ENCODE assay signal across 12 cellular contexts in genomic region chr16:14528306-14528948, GRCh38.
DNase-seq lines count a peak whose midpoint lies in the region; ATAC-seq and TF ChIP-seq lines count a peak whose summit lies in the region.
"Had no signal": no experiment of that assay in that cellular context is flagged by ENCODE, and none has a peak within 500 bp of the region (broad histone marks: within the 10 kb centered on the region; RNA-seq: fewer than 3 reads in every experiment).

No MANE protein-coding gene starts in this region.

- H3K4me1 Mint-ChIP-seq in Calu3 (ENCODE audit: low read depth, unreplicated experiment), result peaks cover 27% of the 10 kb centered on the region
- no peaks in the 10 kb centered on the region for H3K4me1 Mint-ChIP-seq in activated CD8-positive, alpha-beta memory T cell treated with anti-CD3 and anti-CD28 coated beads, Interleukin-2, amount 10 ng/mL, durations not matched to agents 7 days and 5 days

- H4K20me1 ChIP-seq in hepatocyte (ENCODE audit: insufficient read depth, poor library complexity, severe bottlenecking), result no peaks in the 10 kb centered on the region

- H3K4me3 ChIP-seq in hepatocyte (no peak overlapping the region), skeletal muscle satellite cell (ENCODE audit: low read length) (peak overlapping the region; percentile 44)

- CTCF ChIA-PET in Calu3 (lab: Charles Lee) (interaction anchor here (0.6 to 1.4 kb wide), 2 partner anchors 43 to 227 kb away, joined by 5 to 6 read pairs; no protein-coding TSS in a partner anchor), RWPE1 (lab: Yijun Ruan, JAX) (interaction anchor here (0.5 to 0.8 kb wide), 4 partner anchors 117 to 243 kb away, joined by 3 to 5 read pairs (median 3); no protein-coding TSS in a partner anchor)
- CTCF ChIA-PET in activated CD8-positive, alpha-beta memory T cell treated with anti-CD3 and anti-CD28 coated beads, Interleukin-2, amount 10 ng/mL, durations not matched to agents 7 days and 5 days (lab: Charles Lee), result interaction anchor here (0.6 to 1.8 kb wide), 2 partner anchors 58 to 278 kb away, joined by 3 to 6 read pairs; no protein-coding TSS in a partner anchor

- H3K4me1 ChIP-seq in hepatocyte (ENCODE audit: insufficient read depth) (peaks cover 4% of the 10 kb centered on the region), skeletal muscle satellite cell (ENCODE audit: control insufficient read depth, insufficient read depth, low read length) (peaks cover 26% of the 10 kb centered on the region)

- H3K4me2 ChIP-seq in hepatocyte (peak overlapping the region; percentile 73), skeletal muscle satellite cell (ENCODE audit: low read length) (peak overlapping the region; percentile 85)

- H3K79me2 ChIP-seq in hepatocyte, result no peaks in the 10 kb centered on the region

- 78% methylated on average over 7 of the region's 7 CpGs for WGBS in hepatocyte (ENCODE audit: low lambda C conversion rate, missing lambda C conversion rate)

- peaks cover 4% of the 10 kb centered on the region for H3K36me3 Mint-ChIP-seq in Calu3 (ENCODE audit: insufficient read depth, unreplicated experiment)
- H3K36me3 Mint-ChIP-seq in activated CD8-positive, alpha-beta memory T cell treated with anti-CD3 and anti-CD28 coated beads, Interleukin-2, amount 10 ng/mL, durations not matched to agents 7 days and 5 days, result peaks cover under 1% of the 10 kb centered on the region

- no peaks in the 10 kb centered on the region for H3K9me2 ChIP-seq in hepatocyte (replicated peaks; ENCODE audit: insufficient read depth)

- H3K27me3 ChIP-seq in hepatocyte (no peaks in the 10 kb centered on the region), skeletal muscle satellite cell (ENCODE audit: control insufficient read depth, insufficient read depth, low read length) (no peaks in the 10 kb centered on the region)

- H3K9ac ChIP-seq in skeletal muscle satellite cell (ENCODE audit: low read depth, low read length), result peak overlapping the region; percentile 35

- no peak for TF ChIP-seq CTCF in Calu3 (IDR thresholded peaks at IDR 0.05; ENCODE audit: unreplicated experiment)
- no peak for TF ChIP-seq CTCF in RWPE1 (conservative IDR thresholded peaks at IDR 0.05; ENCODE audit: low read depth)
- no peak for TF ChIP-seq CTCF in hepatocyte (IDR thresholded peaks at IDR 0.05; ENCODE audit: poor library complexity)

- H3K4me3 Mint-ChIP-seq in Calu3 (ENCODE audit: low read depth, unreplicated experiment), result peak overlapping the region; percentile 27
- H3K4me3 Mint-ChIP-seq in activated CD8-positive, alpha-beta memory T cell treated with anti-CD3 and anti-CD28 coated beads, Interleukin-2, amount 10 ng/mL, durations not matched to agents 7 days and 5 days, result no peak overlapping the region
- H3K4me3 Mint-ChIP-seq: CD8-positive, alpha-beta T cell; naive thymus-derived CD8-positive, alpha-beta T cell had no signal

- DNase-seq in Calu3 (no peak), RWPE1 (ENCODE audit: low spot score) (no peak), hepatocyte (ENCODE audit: low spot score) (no peak), nucleus accumbens (lab: John Stamatoyannopoulos, UW) (no peak), AG08396 (ENCODE audit: low spot score) (no peak)
- no peak for DNase-seq in stimulated activated CD4-positive, alpha-beta T cell treated with anti-CD3 and anti-CD28 coated beads, Interleukin-12 subunit alpha, Interleukin-12 subunit beta, amount 100 ng/mL, for 4 hours
- DNase-seq in activated CD8-positive, alpha-beta memory T cell treated with anti-CD3 and anti-CD28 coated beads, Interleukin-2, amount 10 ng/mL, durations not matched to agents 7 days and 5 days, result no peak
- DNase-seq: activated gamma-delta T cell, T-helper 9 cell had no signal

- no TSS peak for BruUV-seq in Calu3 (replicated peaks; lab: Mats Ljungman, UMichigan)

- H3K36me3 ChIP-seq in hepatocyte (replicated peaks; ENCODE audit: insufficient read depth, low read depth) (no peaks in the 10 kb centered on the region), skeletal muscle satellite cell (ENCODE audit: insufficient read depth, low read length) (no peaks in the 10 kb centered on the region)

- H3K9me3 Mint-ChIP-seq in Calu3 (ENCODE audit: low read depth, unreplicated experiment), result no peaks in the 10 kb centered on the region
- no peaks in the 10 kb centered on the region for H3K9me3 Mint-ChIP-seq in activated CD8-positive, alpha-beta memory T cell treated with anti-CD3 and anti-CD28 coated beads, Interleukin-2, amount 10 ng/mL, durations not matched to agents 7 days and 5 days (ENCODE audit: low read depth)
- H3K9me3 Mint-ChIP-seq: CD8-positive, alpha-beta T cell had no signal

- H3K9me3 ChIP-seq in hepatocyte (ENCODE audit: low read depth) (no peaks in the 10 kb centered on the region), skeletal muscle satellite cell (replicated peaks; ENCODE audit: low read length) (no peaks in the 10 kb centered on the region)

- no peak overlapping the region for H2AFZ ChIP-seq in hepatocyte

- intact Hi-C loops in Calu3 (cut with micrococcal nuclease; ENCODE audit: unreplicated experiment), result loop anchor here (2.0 to 10.0 kb wide), 5 partner anchors 41 to 604 kb away; partner anchors contain the start of gene ERCC4

- ATAC-seq in activated CD8-positive, alpha-beta memory T cell treated with anti-CD3 and anti-CD28 coated beads, Interleukin-2, amount 10 ng/mL, durations not matched to agents 7 days and 5 days, result no peak

- no peak overlapping the region for H3K27ac Mint-ChIP-seq in Calu3 (ENCODE audit: unreplicated experiment)
- no peak overlapping the region for H3K27ac Mint-ChIP-seq in activated CD8-positive, alpha-beta memory T cell treated with anti-CD3 and anti-CD28 coated beads, Interleukin-2, amount 10 ng/mL, durations not matched to agents 7 days and 5 days
- H3K27ac Mint-ChIP-seq: CD8-positive, alpha-beta T cell had no signal

- H3K27me3 Mint-ChIP-seq in Calu3 (ENCODE audit: unreplicated experiment), result no peaks in the 10 kb centered on the region
- H3K27me3 Mint-ChIP-seq in activated CD8-positive, alpha-beta memory T cell treated with anti-CD3 and anti-CD28 coated beads, Interleukin-2, amount 10 ng/mL, durations not matched to agents 7 days and 5 days, result no peaks in the 10 kb centered on the region
- H3K27me3 Mint-ChIP-seq: naive thymus-derived CD8-positive, alpha-beta T cell had no signal

- H3K27ac ChIP-seq in RWPE1 (peak overlapping the region; percentile 48; the same call in 1 of the 2 replicates), hepatocyte (no peak overlapping the region)

- POLR2A ChIA-PET in RWPE1 (lab: Yijun Ruan, JAX; ENCODE audit: low non-redundant PET), result no interaction called here
